19 cellular contexts compared by ENCODE assay signal in genomic region chr2:101516349-101516748, GRCh38. TPM values are rescaled to one million over a fixed set of nuclear protein-coding genes. Genes with fewer than 3 reads are reported as not detected.
"Had no signal": no experiment of that assay in that cellular context is flagged by ENCODE, and none has a peak within 500 bp of the region (broad histone marks: within the 10 kb centered on the region; RNA-seq: fewer than 3 reads in every experiment).

No MANE protein-coding gene starts in this region.

- H3K4me1 ChIP-seq: psoas muscle had no signal

- H3K27me3 Mint-ChIP-seq: activated CD4-positive, alpha-beta T cell treated with anti-CD3 and anti-CD28 coated beads for 36 hours; activated CD8-positive, alpha-beta T cell treated with anti-CD3 and anti-CD28 coated beads for 36 hours had no signal

- H3K36me3 ChIP-seq: adrenal gland, WERI-Rb-1 had no signal

- H3K9me3 Mint-ChIP-seq: immature natural killer cell had no signal

- DNase-seq: activated CD4-positive, alpha-beta T cell treated with anti-CD3 and anti-CD28 coated beads for 36 hours; activated CD8-positive, alpha-beta memory T cell treated with anti-CD3 and anti-CD28 coated beads, Interleukin-2, amount 50 U/mL, for 4 hours; activated naive CD4-positive, alpha-beta T cell; activated T-cell treated with anti-CD3 and anti-CD28 coated beads, Interleukin-2, amount 50 U/mL, for 72 hours; cortex of kidney; effector memory CD4-positive, alpha-beta T cell; erythroblast; immature natural killer cell; nephron progenitor cell; psoas muscle; stimulated activated CD4-positive, alpha-beta T cell treated with anti-CD3 and anti-CD28 coated beads, Interleukin-12 subunit alpha, Interleukin-12 subunit beta, amount 100 ng/mL, for 4 hours; stimulated activated naive CD4-positive, alpha-beta T cell treated with Interleukin-2 at 50 U/mL for 16 hours; T-helper 1 cell; WERI-Rb-1 had no signal

- H3K9me3 ChIP-seq: adrenal gland, psoas muscle had no signal

- H3K36me3 Mint-ChIP-seq: immature natural killer cell had no signal

- H3K27ac ChIP-seq: psoas muscle, WERI-Rb-1 had no signal

- H3K4me3 Mint-ChIP-seq: activated CD4-positive, alpha-beta T cell treated with anti-CD3 and anti-CD28 coated beads for 36 hours; activated CD8-positive, alpha-beta T cell treated with anti-CD3 and anti-CD28 coated beads for 36 hours; activated T-cell treated with anti-CD3 and anti-CD28 coated beads, Interleukin-2, amount 50 U/mL, for 72 hours; central memory CD8-positive, alpha-beta T cell; immature natural killer cell; nephron progenitor cell had no signal

- H3K27ac Mint-ChIP-seq: activated CD8-positive, alpha-beta T cell treated with anti-CD3 and anti-CD28 coated beads for 36 hours; activated T-cell treated with anti-CD3 and anti-CD28 coated beads, Interleukin-2, amount 50 U/mL, for 72 hours; immature natural killer cell; nephron progenitor cell had no signal

- H3K4me3 ChIP-seq: adrenal gland, lung, psoas muscle had no signal

- H3K27me3 ChIP-seq: adrenal gland had no signal

RNA-seq across cellular contexts. Expression of gene RFX8, which starts 41.4 kb away (rescaled TPM):
- total RNA-seq: left cardiac atrium had no signal
- polyA plus RNA-seq: immature natural killer cell had no signal
